ENCODE assay signal across 8 cellular contexts in genomic region chr20:35699914-35700624, GRCh38. TPM values are rescaled to one million over a fixed set of nuclear protein-coding genes. Genes with fewer than 3 reads are reported as not detected.
DNase-seq lines count a peak whose midpoint lies in the region; ATAC-seq and TF ChIP-seq lines count a peak whose summit lies in the region.

No MANE protein-coding gene starts in this region.

- H3K27me3 ChIP-seq in Panc1 (ENCODE audit: control insufficient read depth, insufficient read depth, low read length): no peaks in the 10 kb centered on the region

- CTCF ChIA-PET in Calu3 (lab: Charles Lee) (interaction anchor here (0.6 to 1.0 kb wide), 5 partner anchors 13 to 245 kb away, joined by 3 read pairs; partner anchors contain the start of gene RBM39), Panc1 (lab: Charles Lee) (interaction anchor here (0.6 kb wide), 2 partner anchors 72 to 139 kb away, joined by 3 to 4 read pairs; partner anchors contain the start of gene PHF20)

- DNase-seq in Calu3: no peak
- DNase-seq in Panc1 (ENCODE audit: low read depth, low spot score): no peak
- DNase-seq in endothelial cell (ENCODE audit: low spot score): no peak
- DNase-seq in osteocyte (ENCODE audit: extremely low spot score, unreplicated experiment): no peak
- DNase-seq in T-helper 9 cell: no peak
- DNase-seq in NCI-H2196 treated with DMSO at 0.1 percent for 48 hours (lab: John Stamatoyannopoulos, UW; ENCODE audit: unreplicated experiment): no peak
- no peak for DNase-seq in NCI-H187 (lab: John Stamatoyannopoulos, UW)

- in situ Hi-C loops in Panc1 (cut with HindIII; ENCODE audit: low pct_unique_long_range_greater_than_20kb, low sequenced_read_pairs): no loop called here

- H3K4me1 Mint-ChIP-seq in Calu3 (ENCODE audit: low read depth, unreplicated experiment) (peaks cover 24% of the 10 kb centered on the region), endothelial cell (ENCODE audit: unreplicated experiment) (peaks cover 30% of the 10 kb centered on the region), osteocyte (ENCODE audit: unreplicated experiment) (peaks cover 32% of the 10 kb centered on the region)

- H3K36me3 Mint-ChIP-seq in Calu3 (ENCODE audit: insufficient read depth, unreplicated experiment) (peaks cover 67% of the 10 kb centered on the region), endothelial cell (ENCODE audit: low read depth, unreplicated experiment) (peaks cover 31% of the 10 kb centered on the region), osteocyte (ENCODE audit: unreplicated experiment) (peaks cover 34% of the 10 kb centered on the region)

- peaks cover 23% of the 10 kb centered on the region for H3K4me1 ChIP-seq in Panc1 (ENCODE audit: control insufficient read depth, insufficient read depth, low read length)

- BruUV-seq in Calu3 (replicated peaks; lab: Mats Ljungman, UMichigan) (no TSS peak), Panc1 (replicated peaks; lab: Mats Ljungman, UMichigan) (TSS peak; percentile 89)

- TF ChIP-seq CTCF in Calu3 (IDR thresholded peaks at IDR 0.05; ENCODE audit: unreplicated experiment): no peak
- no peak for TF ChIP-seq CTCF in Panc1 (IDR thresholded peaks at IDR 0.05)
- no peak for TF ChIP-seq CTCF in endothelial cell (IDR thresholded peaks at IDR 0.05; ENCODE audit: unreplicated experiment)
- no peak for TF ChIP-seq CTCF in osteocyte (IDR thresholded peaks at IDR 0.05)

- H3K4me3 Mint-ChIP-seq in Calu3 (ENCODE audit: low read depth, unreplicated experiment) (peak overlapping the region; percentile 90), endothelial cell (ENCODE audit: unreplicated experiment) (peak overlapping the region; percentile 95), osteocyte (ENCODE audit: unreplicated experiment) (peak overlapping the region; percentile 90)

- H3K9me3 ChIP-seq in Panc1 (ENCODE audit: control insufficient read depth, insufficient read depth, low read depth, low read length): no peaks in the 10 kb centered on the region

- peaks cover 33% of the 10 kb centered on the region for H3K36me3 ChIP-seq in Panc1 (ENCODE audit: control insufficient read depth, insufficient read depth, low read length)

- peak overlapping the region; percentile 93 for H3K27ac ChIP-seq in Panc1 (ENCODE audit: low read length)

- ATAC-seq in Panc1 (no peak), GM18498 (IDR thresholded peaks at IDR 0.05; ENCODE audit: unreplicated experiment) (no peak)

- intact Hi-C loops in Calu3 (cut with micrococcal nuclease; ENCODE audit: unreplicated experiment): loop anchor here (5.0 kb wide), 1 partner anchor 188 kb away; no protein-coding TSS in a partner anchor
- intact Hi-C loops in Panc1 (cut with micrococcal nuclease; ENCODE audit: unreplicated experiment): no loop called here

- POLR2A ChIA-PET in Panc1 (lab: Charles Lee): interaction anchor here (0.5 to 0.6 kb wide), 9 partner anchors 10 to 178 kb away, joined by 3 to 11 read pairs (median 3); no protein-coding TSS in a partner anchor

- H3K9me3 Mint-ChIP-seq in Calu3 (ENCODE audit: low read depth, unreplicated experiment) (no peaks in the 10 kb centered on the region), endothelial cell (ENCODE audit: unreplicated experiment) (no peaks in the 10 kb centered on the region), osteocyte (ENCODE audit: unreplicated experiment) (no peaks in the 10 kb centered on the region)

- H3K27ac Mint-ChIP-seq in Calu3 (ENCODE audit: unreplicated experiment) (peak overlapping the region; percentile 87), endothelial cell (ENCODE audit: unreplicated experiment) (peak overlapping the region; percentile 93), osteocyte (ENCODE audit: unreplicated experiment) (peak overlapping the region; percentile 96)

- H3K27me3 Mint-ChIP-seq in Calu3 (ENCODE audit: unreplicated experiment) (no peaks in the 10 kb centered on the region), endothelial cell (ENCODE audit: unreplicated experiment) (peaks cover 10% of the 10 kb centered on the region), osteocyte (ENCODE audit: unreplicated experiment) (no peaks in the 10 kb centered on the region)

- H3K4me3 ChIP-seq in Panc1 (ENCODE audit: low read depth in 2 of 2, low read length in 2 of 2): peak overlapping the region; percentile 80 to 86

RNA-seq across cellular contexts. Expression of gene ROMO1, which starts 0.9 kb away (rescaled TPM):
- 230 and 267 TPM in 2 replicates for total RNA-seq in Calu3 (2022)
- total RNA-seq in Panc1 (2021; ENCODE audit: unreplicated experiment): 319 TPM
- polyA plus RNA-seq in Panc1 (2012; ENCODE audit: insufficient read length): 767 TPM
- 159 TPM for total RNA-seq in endothelial cell (ENCODE audit: unreplicated experiment)
- 110 and 116 TPM in 2 replicates for total RNA-seq in osteocyte

RNA-seq across cellular contexts. Expression of gene NFS1, which starts 0.9 kb away (rescaled TPM):
- 44.6 and 53.0 TPM in 2 replicates for total RNA-seq in Calu3 (2022)
- total RNA-seq in Panc1 (2021; ENCODE audit: unreplicated experiment): 44.9 TPM
- 32.6 TPM for polyA plus RNA-seq in Panc1 (2012; ENCODE audit: insufficient read length)
- 18.3 TPM for total RNA-seq in endothelial cell (ENCODE audit: unreplicated experiment)
- total RNA-seq in osteocyte: 26.0 and 29.4 TPM in 2 replicates

RNA-seq across cellular contexts. Expression of gene CPNE1, which starts 35.4 kb away (rescaled TPM):
- total RNA-seq in Calu3 (2022) (458 and 505 TPM in 2 replicates), Panc1 (2021; ENCODE audit: unreplicated experiment) (217 TPM), endothelial cell (ENCODE audit: unreplicated experiment) (233 TPM), osteocyte (164 and 180 TPM in 2 replicates)
- polyA plus RNA-seq in Panc1 (2012; ENCODE audit: insufficient read length): 273 TPM

RNA-seq across cellular contexts. Expression of gene RBM12, which starts 35.4 kb away (rescaled TPM):
- 125 and 133 TPM in 2 replicates for total RNA-seq in Calu3 (2022)
- total RNA-seq in Panc1 (2021; ENCODE audit: unreplicated experiment): 100 TPM
- polyA plus RNA-seq in Panc1 (2012; ENCODE audit: insufficient read length): 45.0 TPM
- total RNA-seq in endothelial cell (ENCODE audit: unreplicated experiment): 121 TPM
- 85.5 and 97.3 TPM in 2 replicates for total RNA-seq in osteocyte

RNA-seq across cellular contexts. Expression of gene RBM39, which starts 42.0 kb away (rescaled TPM):
- total RNA-seq in Calu3 (2022) (422 and 479 TPM in 2 replicates), Panc1 (2021; ENCODE audit: unreplicated experiment) (282 TPM), endothelial cell (ENCODE audit: unreplicated experiment) (308 TPM), osteocyte (324 and 329 TPM in 2 replicates)
- 187 TPM for polyA plus RNA-seq in Panc1 (2012; ENCODE audit: insufficient read length)
